In genomic region chr2:186440506-186440905, GRCh38 we compare ENCODE assay signal across 1 cellular context.
TF ChIP-seq lines count a peak whose summit lies in the region.

No MANE protein-coding gene starts in this region.

TF ChIP-seq in HepG2, 621 proteins besides CTCF, POLR2A, EP300 and RAD21 (continued from another document):
- no peak for TF ChIP-seq ZNF609 (CRISPR knock-in tag; IDR thresholded peaks at IDR 0.05; ENCODE audit: borderline replicate concordance)
- TF ChIP-seq KMT2B (CRISPR knock-in tag; IDR thresholded peaks at IDR 0.05): no peak
- TF ChIP-seq SNAPC4 (CRISPR knock-in tag; IDR thresholded peaks at IDR 0.05): no peak
- no peak for TF ChIP-seq ZNF513 (CRISPR knock-in tag; conservative IDR thresholded peaks at IDR 0.05)
